ENCODE assay signal across 24 cellular contexts in the genomic region with DNA sequence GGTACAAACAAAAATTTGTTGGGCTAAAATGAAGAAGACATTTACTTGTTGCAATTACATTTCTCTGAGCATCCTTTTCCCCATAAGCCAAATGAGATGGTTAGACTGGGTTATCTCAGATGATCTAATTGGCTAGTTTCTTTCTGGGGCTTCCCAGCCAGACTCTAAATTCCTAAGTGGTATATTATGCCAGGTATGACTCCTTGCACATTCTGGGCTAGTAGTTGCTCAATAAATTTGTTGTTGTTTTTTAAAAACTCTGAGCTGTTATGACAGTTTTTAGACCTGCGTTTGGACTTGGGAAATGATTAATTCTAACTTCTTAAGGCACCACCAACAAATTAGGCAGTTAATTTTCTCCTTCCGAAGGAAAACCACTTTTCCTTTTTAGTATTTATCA.
"Had no signal": no experiment of that assay in that cellular context is flagged by ENCODE, and none has a peak within 500 bp of the region (broad histone marks: within the 10 kb centered on the region; RNA-seq: fewer than 3 reads in every experiment).

No MANE protein-coding gene starts in this region.

- H3K4me3 ChIP-seq: gastrocnemius medialis, left lung, mucosa of descending colon, prostate gland, right atrium auricular region, smooth muscle cell, suprapubic skin, transverse colon, vagina had no signal

- H3K36me3 ChIP-seq: prostate gland had no signal

- FAIRE-seq: islet of Langerhans had no signal

- DNase-seq: effector CD8-positive, alpha-beta T cell; endodermal cell; foreskin fibroblast; gastrocnemius medialis; head of caudate nucleus; left cardiac atrium; left lung; mesenchymal stem cell; mucosa of descending colon; naive B cell; stimulated activated CD4-positive, alpha-beta T cell treated with anti-CD3 and anti-CD28 coated beads, Interleukin-12 subunit alpha, Interleukin-12 subunit beta, amount 100 ng/mL, for 4 hours; stimulated activated CD4-positive, alpha-beta T cell treated with anti-CD3 and anti-CD28 coated beads, Interleukin-1b, Interleukin-23, amount 100 ng/mL, for 48 hours; stimulated activated CD4-positive, alpha-beta T cell treated with anti-CD3 and anti-CD28 coated beads, Interleukin-4, amount 100 ng/mL, for 1 hour; stimulated activated CD8-positive, alpha-beta memory T cell treated with anti-CD3 and anti-CD28 coated beads, Interleukin-4, amount 100 ng/mL, for 48 hours; stimulated activated naive CD4-positive, alpha-beta T cell; stimulated activated naive CD8-positive, alpha-beta T cell treated with anti-CD3 and anti-CD28 coated beads, Interleukin-15, amount 100 ng/mL, for 72 hours; transverse colon had no signal

- H3K27me3 ChIP-seq: gastrocnemius medialis, left lung, neutrophil, right atrium auricular region, suprapubic skin, transverse colon, vagina had no signal
